Comparison of ENCODE assay signal across 1 cellular context in the genomic region with DNA sequence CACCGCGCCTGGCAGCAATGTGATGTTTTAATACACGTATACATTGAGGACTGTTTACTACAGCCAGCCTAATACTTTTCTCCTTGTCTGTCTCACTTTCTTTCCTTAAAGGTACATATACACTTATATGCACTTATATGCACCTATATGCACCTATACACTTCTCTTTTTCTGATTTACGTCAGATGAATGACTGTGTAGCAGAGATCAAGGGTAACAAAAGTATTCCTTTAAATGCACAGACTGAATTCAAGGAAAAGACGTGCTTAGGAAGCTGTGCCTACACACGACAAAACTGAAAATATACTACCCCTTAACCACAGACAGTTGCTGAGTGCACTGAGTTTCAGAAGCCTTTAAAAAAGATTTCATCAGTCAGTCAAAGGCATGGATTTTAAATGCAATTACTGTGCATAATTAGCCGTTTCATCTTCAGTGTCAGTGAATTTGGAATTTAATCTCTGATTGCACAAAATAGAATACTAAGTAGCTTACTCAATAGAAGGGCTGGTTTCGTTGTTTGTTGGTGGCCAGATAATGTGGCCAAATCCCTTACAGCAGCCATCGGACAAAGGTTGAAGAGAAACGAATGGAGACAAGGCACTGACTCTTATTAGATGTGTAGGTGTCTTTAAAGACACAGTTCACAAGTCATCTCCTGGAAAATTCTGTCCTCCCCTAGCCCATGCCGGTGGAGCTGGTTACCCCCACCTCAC.
TF ChIP-seq lines count a peak whose summit lies in the region.

No MANE protein-coding gene starts in this region.

TF ChIP-seq in H1, 55 proteins besides CTCF, POLR2A, EP300 and RAD21:
- TF ChIP-seq USF2 (IDR thresholded peaks at IDR 0.05; ENCODE audit: low read length) (no peak), TCF12 (IDR thresholded peaks at IDR 0.05; ENCODE audit: low read depth, low read length) (no peak), CTBP2 (IDR thresholded peaks at IDR 0.05; ENCODE audit: borderline replicate concordance, insufficient read depth, insufficient read length, low read length) (no peak), HDAC6 (IDR thresholded peaks at IDR 0.05; ENCODE audit: low read depth, low read length) (no peak), RXRA (IDR thresholded peaks at IDR 0.05; ENCODE audit: insufficient read depth, low read depth, low read length) (no peak), KDM1A (IDR thresholded peaks at IDR 0.05; ENCODE audit: borderline replicate concordance, low read length) (no peak), CHD2 (IDR thresholded peaks at IDR 0.05; ENCODE audit: low read length) (no peak), EZH2 (IDR thresholded peaks at IDR 0.05; ENCODE audit: low read depth, low read length, severe bottlenecking) (no peak), RBBP5 (IDR thresholded peaks at IDR 0.05; ENCODE audit: borderline replicate concordance, low read depth, low read length) (no peak), CBX5 (IDR thresholded peaks at IDR 0.05; ENCODE audit: low read depth, low read length) (no peak), SIN3A (conservative IDR thresholded peaks at IDR 0.05 in 1 of 2, IDR thresholded peaks at IDR 0.05 in 1 of 2; ENCODE audit: low read depth in 1 of 2, low read length in 2 of 2) (no peak), ASH2L (IDR thresholded peaks at IDR 0.05; ENCODE audit: low read length) (no peak), TEAD4 (IDR thresholded peaks at IDR 0.05; ENCODE audit: low read depth, low read length) (no peak), NANOG (IDR thresholded peaks at IDR 0.05; ENCODE audit: insufficient read depth, low read depth, low read length, poor library complexity, severe bottlenecking) (no peak), CEBPB (IDR thresholded peaks at IDR 0.05; ENCODE audit: low read depth, low read length) (no peak)
- TF ChIP-seq, protein P1, sequence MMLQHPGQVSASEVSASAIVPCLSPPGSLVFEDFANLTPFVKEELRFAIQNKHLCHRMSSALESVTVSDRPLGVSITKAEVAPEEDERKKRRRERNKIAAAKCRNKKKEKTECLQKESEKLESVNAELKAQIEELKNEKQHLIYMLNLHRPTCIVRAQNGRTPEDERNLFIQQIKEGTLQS (IDR thresholded peaks at IDR 0.05; ENCODE audit: insufficient read depth, low read depth, low read length) = no peak
